In genomic region chr17:44007346-44008204, GRCh38 we compare ENCODE assay signal across 8 cellular contexts. TPM values are rescaled to one million over a fixed set of nuclear protein-coding genes. Genes with fewer than 3 reads are reported as not detected.
DNase-seq lines count a peak whose midpoint lies in the region; ATAC-seq, FAIRE-seq and TF ChIP-seq lines count a peak whose summit lies in the region.

No MANE protein-coding gene starts in this region.

- in situ Hi-C loops in GM12878 (cut with MboI), result loop anchor here (25.0 kb wide), 1 partner anchor 795 kb away; the partner anchor contains the start of gene TMEM106A

- peak overlapping the region; percentile 77 for H3K27ac Mint-ChIP-seq in type B pancreatic cell

- H3K4me3 Mint-ChIP-seq in type B pancreatic cell, result peak overlapping the region; percentile 90

- SMC1A ChIA-PET in GM12878 (lab: Charles Lee; ENCODE audit: uncharacterized antibody, unreplicated experiment), result interaction anchor here (1.0 kb wide), 1 partner anchor 125 kb away, joined by 3 read pairs; no protein-coding TSS in a partner anchor

- ATAC-seq in HG03280 (IDR thresholded peaks at IDR 0.05; ENCODE audit: unreplicated experiment) (peak; percentile 12), GM12878 (peak; percentile 6), left lung (no peak)

- no peak; the same call in 1 of the 2 replicates for TF ChIP-seq CTCF in C4-2B (conservative IDR thresholded peaks at IDR 0.05)
- no peak for TF ChIP-seq CTCF in GM12878 (IDR thresholded peaks at IDR 0.05 in 2 of 3, conservative IDR thresholded peaks at IDR 0.05 in 1 of 3; ENCODE audit: control insufficient read depth in 2 of 3, extremely low read depth in 1 of 3, insufficient read depth in 1 of 3, low read depth in 3 of 3, low read length in 3 of 3)
- peak in 1 of 2 donors; percentile 18 for TF ChIP-seq CTCF in left lung (IDR thresholded peaks at IDR 0.05)
- TF ChIP-seq CTCF in type B pancreatic cell (conservative IDR thresholded peaks at IDR 0.05), result peak; percentile 6

- DNase-seq in GM12878 (ENCODE audit: low read depth, low spot score) (no peak), left lung (peak; percentile 40 to 85), type B pancreatic cell (ENCODE audit: extremely low spot score, unreplicated experiment) (no peak), frontal cortex (ENCODE audit: low spot score in 2 of 2) (no peak), NCI-H1417 (lab: John Stamatoyannopoulos, UW) (no peak)
- DNase-seq in activated CD8-positive, alpha-beta memory T cell treated with anti-CD3 and anti-CD28 coated beads, Interleukin-2, amount 50 U/mL, for 4 hours, result no peak

- 0 out of 2 replicates have a peak, but pooled peaks have one; percentile 5 for TF ChIP-seq POLR2A in GM12878 (IDR thresholded peaks at IDR 0.05; ENCODE audit: low read depth, low read length)

- peak overlapping the region; percentile 24 for H3K9ac ChIP-seq in GM12878 (ENCODE audit: control insufficient read depth, insufficient read depth, low read length)

- intact Hi-C loops in GM12878 (cut with micrococcal nuclease; ENCODE audit: unreplicated experiment) (no loop called here), left lung (cut with DNase I) (no loop called here)

- POLR2A ChIA-PET in GM12878 (lab: Charles Lee), result interaction anchor here (0.6 kb wide), 2 partner anchors 62 to 135 kb away, joined by 3 read pairs; no protein-coding TSS in a partner anchor

- no TSS peak for BruUV-seq in GM12878 (replicated peaks; lab: Mats Ljungman, UMichigan)

- peak overlapping the region; percentile 91 for H3K4me3 ChIP-seq in GM12878
- peak overlapping the region; percentile 52 to 67 for H3K4me3 ChIP-seq in left lung

- H3K27me3 ChIP-seq in GM12878 (replicated peaks in 1 of 2; ENCODE audit: control insufficient read depth in 2 of 2, insufficient read depth in 2 of 2, low read length in 1 of 2) (peaks cover 10% of the 10 kb centered on the region in 2 experiments), left lung (peaks cover 22 to 52% of the 10 kb centered on the region in 2 donors)

- no peaks in the 10 kb centered on the region for H3K36me3 ChIP-seq in GM12878 (ENCODE audit: control insufficient read depth in 2 of 2, insufficient read depth in 2 of 2, low read length in 1 of 2)
- H3K36me3 ChIP-seq in left lung, result peaks cover 0 to 23% of the 10 kb centered on the region in 2 donors

- no peaks in the 10 kb centered on the region; the same call in 1 of the 2 replicates for H4K20me1 ChIP-seq in GM12878 (ENCODE audit: control insufficient read depth, insufficient read depth)

- peak overlapping the region; percentile 73 for H3K27ac ChIP-seq in C4-2B
- H3K27ac ChIP-seq in GM12878 (ENCODE audit: control insufficient read depth, insufficient read depth), result no peak overlapping the region
- H3K27ac ChIP-seq in left lung, result peak overlapping the region; percentile 56 to 70

- H3K4me1 Mint-ChIP-seq in type B pancreatic cell (ENCODE audit: unreplicated experiment), result peaks cover 18% of the 10 kb centered on the region

- H2AFZ ChIP-seq in GM12878 (ENCODE audit: control insufficient read depth, low read depth, low read length), result peak overlapping the region; percentile 93

- H3K4me2 ChIP-seq in GM12878 (ENCODE audit: control insufficient read depth, insufficient read depth), result peak overlapping the region; percentile 96

- CTCF ChIA-PET in GM12878 (lab: Yijun Ruan, JAX), result interaction anchor here (0.7 to 4.1 kb wide), 12 partner anchors 34 to 160 kb away, joined by 3 to 13 read pairs (median 4); no protein-coding TSS in a partner anchor

- H3K9me3 ChIP-seq in GM12878 (replicated peaks; ENCODE audit: control insufficient read depth, insufficient read depth, low read length) (no peaks in the 10 kb centered on the region), left lung (no peaks in the 10 kb centered on the region)

- no peaks in the 10 kb centered on the region for H3K9me3 Mint-ChIP-seq in type B pancreatic cell

- RAD21 ChIA-PET in GM12878 (lab: Charles Lee; ENCODE audit: unreplicated experiment), result interaction anchor here (1.0 to 1.6 kb wide), 3 partner anchors 34 to 108 kb away, joined by 3 to 4 read pairs (median 3); no protein-coding TSS in a partner anchor

- WGBS in GM12878 (ENCODE audit: insufficient coverage, insufficient replicate concordance, low lambda C conversion rate, missing lambda C conversion rate), result 15% methylated on average over 33 of the region's 37 CpGs

- H3K4me1 ChIP-seq in GM12878 (ENCODE audit: control insufficient read depth, insufficient read depth, low read length) (peaks cover 16% of the 10 kb centered on the region), left lung (peaks cover 29 to 40% of the 10 kb centered on the region in 2 donors)

- peaks cover 39% of the 10 kb centered on the region for H3K27me3 Mint-ChIP-seq in type B pancreatic cell

- peaks cover 9% of the 10 kb centered on the region for H3K36me3 Mint-ChIP-seq in type B pancreatic cell

- no peaks in the 10 kb centered on the region for H3K79me2 ChIP-seq in GM12878 (ENCODE audit: control insufficient read depth, insufficient read depth, low read length)

- no peak for TF ChIP-seq EP300 in GM12878 (IDR thresholded peaks at IDR 0.05; ENCODE audit: borderline replicate concordance in 1 of 2, control insufficient read depth in 1 of 2, low read depth in 2 of 2, low read length in 2 of 2)

- FAIRE-seq in GM12878 (lab: Jason Lieb, UNC) (no peak), frontal cortex (lab: Jason Lieb, UNC) (no peak)

- TF ChIP-seq RAD21 in GM12878 (IDR thresholded peaks at IDR 0.05; ENCODE audit: insufficient read depth, low read depth, low read length), result no peak

RNA-seq across cellular contexts. Expression of gene NAGS, which starts 3.2 kb away (rescaled TPM):
- 0.75 and 1.5 TPM in 2 replicates for total RNA-seq in GM12878 (2013; cell fraction: nucleolus; rRNA removed)
- total RNA-seq in GM12878 (2014; rRNA removed), result 0.65 and 0.90 TPM in 2 replicates
- total RNA-seq in GM12878 (2014; rRNA removed; fragmentation: Illumina TruSeq; extraction: Trizol), result 0.46 and 0.58 TPM in 2 replicates
- total RNA-seq in GM12878 (2021), result 0.64 TPM in 2 replicates
- polyA plus RNA-seq in GM12878 (2011; ENCODE audit: low read depth), result 0.21 TPM
- polyA plus RNA-seq in GM12878 (2011; rRNA removed), result 0.58 and 0.80 TPM in 2 replicates
- polyA plus RNA-seq in GM12878 (2011; cell fraction: cytosol; rRNA removed), result 0.70 and 1.3 TPM in 2 replicates
- polyA plus RNA-seq in GM12878 (2011; cell fraction: nucleus; rRNA removed), result 0.57 and 0.87 TPM in 2 replicates
- 0.39 and 0.77 TPM in 2 replicates for polyA plus RNA-seq in GM12878 (2012)
- polyA plus RNA-seq in GM12878 (2014; fragmentation: Illumina TruSeq; extraction: Trizol), result 0.53 TPM in 1 of 2 replicates, not detected in the other
- polyA plus RNA-seq in GM12878 (2014; fragmentation: Nextera tagmentation; extraction: Ambion mirVana), result under 1 TPM in 1 of 2 experiments, not detected in 1; 0.11 TPM
- polyA plus RNA-seq in GM12878 (2014; rRNA removed), result 0.38 and 0.55 TPM in 2 replicates
- polyA plus RNA-seq in GM12878 (2016; fragmentation: Nextera tagmentation; extraction: Ambion mirVana), result 1 to 10 TPM in 1 of 2 experiments, under 1 TPM in 1; 0.72 to 1.6 TPM
- 0.66 and 1.2 TPM in 2 replicates for polyA minus RNA-seq in GM12878 (2011; rRNA and poly(A)+ RNA removed)
- polyA minus RNA-seq in GM12878 (2011; cell fraction: cytosol; rRNA and poly(A)+ RNA removed), result 0.42 TPM in 1 of 2 replicates, not detected in the other
- polyA minus RNA-seq in GM12878 (2011; cell fraction: nucleus; rRNA and poly(A)+ RNA removed), result 0.96 and 0.97 TPM in 2 replicates
- total RNA-seq in left lung, result 1 to 10 TPM; 5.2 to 7.0 TPM
- 1.9 and 2.1 TPM in 2 replicates for total RNA-seq in type B pancreatic cell (ENCODE audit: low replicate concordance)
- total RNA-seq in frontal cortex, result 0.41 TPM

RNA-seq across cellular contexts. Expression of gene TMEM101, which starts 7.2 kb away (rescaled TPM):
- total RNA-seq in GM12878 (2013; cell fraction: nucleolus; rRNA removed), result 37.1 and 41.1 TPM in 2 replicates
- total RNA-seq in GM12878 (2014; rRNA removed), result 43.8 and 48.7 TPM in 2 replicates
- 25.0 and 25.3 TPM in 2 replicates for total RNA-seq in GM12878 (2014; rRNA removed; fragmentation: Illumina TruSeq; extraction: Trizol)
- 34.6 and 36.6 TPM in 2 replicates for total RNA-seq in GM12878 (2021)
- 18.4 TPM for polyA plus RNA-seq in GM12878 (2011; ENCODE audit: low read depth)
- polyA plus RNA-seq in GM12878 (2011; rRNA removed), result 19.9 and 27.8 TPM in 2 replicates
- 44.0 and 54.5 TPM in 2 replicates for polyA plus RNA-seq in GM12878 (2011; cell fraction: cytosol; rRNA removed)
- 21.5 and 23.8 TPM in 2 replicates for polyA plus RNA-seq in GM12878 (2011; cell fraction: nucleus; rRNA removed)
- polyA plus RNA-seq in GM12878 (2012), result 39.7 and 39.9 TPM in 2 replicates
- 14.7 and 18.4 TPM in 2 replicates for polyA plus RNA-seq in GM12878 (2014; fragmentation: Illumina TruSeq; extraction: Trizol)
- 10 to 100 TPM; 70.0 to 72.5 TPM for polyA plus RNA-seq in GM12878 (2014; fragmentation: Nextera tagmentation; extraction: Ambion mirVana)
- 39.2 and 47.3 TPM in 2 replicates for polyA plus RNA-seq in GM12878 (2014; rRNA removed)
- 10 to 100 TPM; 30.1 to 35.2 TPM for polyA plus RNA-seq in GM12878 (2016; fragmentation: Nextera tagmentation; extraction: Ambion mirVana)
- 36.9 and 62.2 TPM in 2 replicates for polyA minus RNA-seq in GM12878 (2011; rRNA and poly(A)+ RNA removed)
- polyA minus RNA-seq in GM12878 (2011; cell fraction: cytosol; rRNA and poly(A)+ RNA removed), result 14.7 and 14.9 TPM in 2 replicates
- polyA minus RNA-seq in GM12878 (2011; cell fraction: nucleus; rRNA and poly(A)+ RNA removed), result 11.1 and 14.8 TPM in 2 replicates
- 10 to 100 TPM; 29.7 to 35.0 TPM for total RNA-seq in left lung
- total RNA-seq in type B pancreatic cell (ENCODE audit: low replicate concordance), result 33.8 and 34.4 TPM in 2 replicates
- 41.2 TPM for total RNA-seq in frontal cortex

RNA-seq across cellular contexts. Expression of gene PYY, which starts 53.8 kb away (rescaled TPM):
- total RNA-seq in GM12878 (2013; cell fraction: nucleolus; rRNA removed), result not detected in 2 replicates
- total RNA-seq in GM12878 (2014; rRNA removed), result not detected in 2 replicates
- total RNA-seq in GM12878 (2014; rRNA removed; fragmentation: Illumina TruSeq; extraction: Trizol), result not detected in 2 replicates
- total RNA-seq in GM12878 (2021), result not detected in 2 replicates
- not detected for polyA plus RNA-seq in GM12878 (2011; ENCODE audit: low read depth)
- 0.07 TPM in 1 of 2 replicates, not detected in the other for polyA plus RNA-seq in GM12878 (2011; rRNA removed)
- not detected in 2 replicates for polyA plus RNA-seq in GM12878 (2011; cell fraction: cytosol; rRNA removed)
- polyA plus RNA-seq in GM12878 (2011; cell fraction: nucleus; rRNA removed), result 0.21 TPM in 1 of 2 replicates, not detected in the other
- 0.11 TPM in 1 of 2 replicates, not detected in the other for polyA plus RNA-seq in GM12878 (2012)
- polyA plus RNA-seq in GM12878 (2014; fragmentation: Illumina TruSeq; extraction: Trizol), result not detected in 2 replicates
- polyA plus RNA-seq in GM12878 (2014; fragmentation: Nextera tagmentation; extraction: Ambion mirVana), result not detected
- 0.18 TPM in 1 of 2 replicates, not detected in the other for polyA plus RNA-seq in GM12878 (2014; rRNA removed)
- polyA plus RNA-seq in GM12878 (2016; fragmentation: Nextera tagmentation; extraction: Ambion mirVana), result not detected
- polyA minus RNA-seq in GM12878 (2011; rRNA and poly(A)+ RNA removed), result not detected in 2 replicates
- not detected in 2 replicates for polyA minus RNA-seq in GM12878 (2011; cell fraction: cytosol; rRNA and poly(A)+ RNA removed)
- polyA minus RNA-seq in GM12878 (2011; cell fraction: nucleus; rRNA and poly(A)+ RNA removed), result not detected in 2 replicates
- not detected for total RNA-seq in left lung
- 2.3 and 3.5 TPM in 2 replicates for total RNA-seq in type B pancreatic cell (ENCODE audit: low replicate concordance)
- total RNA-seq in frontal cortex, result not detected

RNA-seq across cellular contexts. Expression of gene LSM12, which starts 58.9 kb away (rescaled TPM):
- total RNA-seq in GM12878 (2013; cell fraction: nucleolus; rRNA removed), result 15.5 and 19.4 TPM in 2 replicates
- total RNA-seq in GM12878 (2014; rRNA removed) (56.3 and 60.9 TPM in 2 replicates), GM12878 (2014; rRNA removed; fragmentation: Illumina TruSeq; extraction: Trizol) (61.4 and 66.1 TPM in 2 replicates), GM12878 (2021) (74.0 and 75.6 TPM in 2 replicates), left lung (10 to 100 TPM; 47.6 to 53.2 TPM), type B pancreatic cell (ENCODE audit: low replicate concordance) (44.8 and 50.6 TPM in 2 replicates), frontal cortex (26.5 TPM)
- 30.4 TPM for polyA plus RNA-seq in GM12878 (2011; ENCODE audit: low read depth)
- polyA plus RNA-seq in GM12878 (2011; rRNA removed) (63.5 and 66.5 TPM in 2 replicates), GM12878 (2014; fragmentation: Illumina TruSeq; extraction: Trizol) (87.8 and 94.6 TPM in 2 replicates), GM12878 (2014; fragmentation: Nextera tagmentation; extraction: Ambion mirVana) (100 to 1,000 TPM in 1 of 2 experiments, 10 to 100 TPM in 1; 51.1 to 206 TPM), GM12878 (2014; rRNA removed) (50.6 and 57.3 TPM in 2 replicates), GM12878 (2016; fragmentation: Nextera tagmentation; extraction: Ambion mirVana) (100 to 1,000 TPM; 131 to 132 TPM)
- 56.2 and 57.3 TPM in 2 replicates for polyA plus RNA-seq in GM12878 (2011; cell fraction: cytosol; rRNA removed)
- polyA plus RNA-seq in GM12878 (2011; cell fraction: nucleus; rRNA removed), result 21.2 and 23.1 TPM in 2 replicates
- 36.7 and 44.6 TPM in 2 replicates for polyA plus RNA-seq in GM12878 (2012)
- 75.6 and 90.0 TPM in 2 replicates for polyA minus RNA-seq in GM12878 (2011; rRNA and poly(A)+ RNA removed)
- 29.1 and 33.5 TPM in 2 replicates for polyA minus RNA-seq in GM12878 (2011; cell fraction: cytosol; rRNA and poly(A)+ RNA removed)
- polyA minus RNA-seq in GM12878 (2011; cell fraction: nucleus; rRNA and poly(A)+ RNA removed), result 9.8 and 16.6 TPM in 2 replicates

Comparison
In these comparisons a context has a peak if more than half of its experiments do, and no peak if none do; other contexts are left out.
1. DNase-seq: peak in left lung (2 of 2); none in GM12878 (single experiment), type B pancreatic cell (single experiment), activated CD8-positive, alpha-beta memory T cell treated with anti-CD3 and anti-CD28 coated beads, Interleukin-2, amount 50 U/mL, for 4 hours (single experiment), frontal cortex (0 of 2) and NCI-H1417 (0 of 3).